ENCODE assay signal across 8 cellular contexts in the genomic region with DNA sequence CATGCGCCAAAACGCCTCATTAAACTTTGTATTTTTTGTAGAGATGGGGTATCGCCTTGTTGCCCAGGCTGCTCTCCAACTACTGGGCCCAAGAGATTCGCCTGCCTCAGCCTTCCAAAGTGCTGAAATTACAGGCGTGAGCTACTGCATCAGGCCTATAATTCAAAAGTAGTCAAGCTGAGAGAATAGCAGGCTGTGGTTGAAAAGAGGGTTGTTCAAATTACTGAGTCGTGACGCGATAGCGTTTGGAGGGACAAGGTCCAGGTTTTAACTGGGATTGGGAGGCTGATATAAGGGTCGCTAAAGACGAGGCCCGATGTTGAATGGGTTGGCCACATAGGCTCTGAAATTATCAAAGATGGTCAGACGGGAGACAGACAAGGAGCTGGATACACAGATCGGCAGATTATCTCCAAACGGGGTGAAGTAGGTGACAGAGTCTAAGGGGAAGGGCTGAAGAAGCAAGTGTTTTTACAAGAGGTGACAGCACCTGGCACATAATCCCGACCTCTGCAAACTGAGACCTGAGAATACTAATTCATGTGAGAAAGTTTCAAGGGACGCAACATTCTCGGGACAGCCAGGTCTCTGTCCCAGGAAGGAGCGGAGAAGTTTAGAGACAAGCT. TPM values are rescaled to one million over a fixed set of nuclear protein-coding genes. Genes with fewer than 3 reads are reported as not detected.
DNase-seq lines count a peak whose midpoint lies in the region; ATAC-seq and TF ChIP-seq lines count a peak whose summit lies in the region.

No MANE protein-coding gene starts in this region.

- peak overlapping the region; percentile 77 for H3K4me2 ChIP-seq in SU-DHL-6 (ENCODE audit: low read depth, low read length, poor library complexity, severe bottlenecking)
- peak overlapping the region; percentile 100 for H3K4me2 ChIP-seq in fibroblast of lung (ENCODE audit: extremely low read depth, insufficient read depth, low read length)

- H3K36me3 ChIP-seq in SU-DHL-6 (ENCODE audit: low read length) (no peaks in the 10 kb centered on the region), fibroblast of lung (ENCODE audit: control insufficient read depth, insufficient read depth, low read length) (no peaks in the 10 kb centered on the region), prostate gland (no peaks in the 10 kb centered on the region)

- DNase-seq in DMS79 treated with DMSO at 0.1 percent for 48 hours (lab: John Stamatoyannopoulos, UW): peak; percentile 42
- DNase-seq in HCEC 1CT: peak; percentile 30
- DNase-seq in fibroblast of lung (ENCODE audit: low read depth in 2 of 2): peak in 1 of 2 donors; percentile 60
- no peak for DNase-seq in prostate gland (ENCODE audit: low spot score)
- no peak for DNase-seq in dedifferentiated amniotic fluid mesenchymal stem cell (ENCODE audit: extremely low spot score)
- DNase-seq in iPS-NIHi7 (ENCODE audit: extremely low spot score): no peak

- H3K4me1 ChIP-seq in fibroblast of lung (ENCODE audit: control insufficient read depth, extremely low read depth, insufficient read depth, low read length): peaks cover 10% of the 10 kb centered on the region
- no peaks in the 10 kb centered on the region for H3K4me1 ChIP-seq in prostate gland (replicated peaks)

- H2AFZ ChIP-seq in SU-DHL-6 (ENCODE audit: low read depth, low read length, severe bottlenecking): peak overlapping the region; percentile 86
- peak overlapping the region; percentile 99 for H2AFZ ChIP-seq in fibroblast of lung (ENCODE audit: low read length)

- no peak for ATAC-seq in GM18873 (IDR thresholded peaks at IDR 0.05; ENCODE audit: low FRiP score, unreplicated experiment)

- no peaks in the 10 kb centered on the region for H3K79me2 ChIP-seq in SU-DHL-6 (ENCODE audit: insufficient read depth, low read length)
- H3K79me2 ChIP-seq in fibroblast of lung (ENCODE audit: control insufficient read depth, insufficient read depth, low read length): no peaks in the 10 kb centered on the region

- H3K9ac ChIP-seq in SU-DHL-6 (ENCODE audit: low read length) (peak overlapping the region; percentile 80), fibroblast of lung (ENCODE audit: insufficient read depth, low read length) (peak overlapping the region; percentile 72)

- H4K20me1 ChIP-seq in SU-DHL-6 (ENCODE audit: low read depth, low read length): peaks cover 6% of the 10 kb centered on the region; the same call in 1 of the 2 replicates
- H4K20me1 ChIP-seq in fibroblast of lung (ENCODE audit: control insufficient read depth, extremely low read depth, insufficient read depth, low read length): peaks cover 4% of the 10 kb centered on the region

- H3K4me3 ChIP-seq in SU-DHL-6 (ENCODE audit: insufficient read depth, low read length, poor library complexity, severe bottlenecking): peak overlapping the region; percentile 68
- H3K4me3 ChIP-seq in fibroblast of lung (replicated peaks in 1 of 4; ENCODE audit: control extremely low read depth in 1 of 4, insufficient read depth in 1 of 4, low read depth in 3 of 4, low read length in 4 of 4): peak overlapping the region; percentile 68 to 99 (median 94)
- H3K4me3 ChIP-seq in prostate gland: peak overlapping the region; percentile 84 to 94

- peaks cover 34% of the 10 kb centered on the region for H3F3A ChIP-seq in SU-DHL-6 (ENCODE audit: insufficient read depth)

- intact Hi-C loops in prostate gland (cut with DNase I): loop anchor here (5.0 kb wide), 2 partner anchors 57 to 78 kb away; partner anchors contain the start of gene UBL7

- WGBS in prostate gland: 3% methylated on average over 19 of the region's 19 CpGs

- no peaks in the 10 kb centered on the region for H3K9me2 ChIP-seq in SU-DHL-6 (replicated peaks; ENCODE audit: insufficient read depth, low read length)

- H3K9me3 ChIP-seq in SU-DHL-6 (ENCODE audit: insufficient read depth, low read length) (no peaks in the 10 kb centered on the region), fibroblast of lung (ENCODE audit: control insufficient read depth, insufficient read depth, low read depth, low read length) (no peaks in the 10 kb centered on the region), prostate gland (no peaks in the 10 kb centered on the region)

- TF ChIP-seq POLR2A in prostate gland (IDR thresholded peaks at IDR 0.05): no peak

- H3K27me3 ChIP-seq in SU-DHL-6 (ENCODE audit: low read length): no peaks in the 10 kb centered on the region
- no peaks in the 10 kb centered on the region for H3K27me3 ChIP-seq in fibroblast of lung (ENCODE audit: control insufficient read depth, insufficient read depth, low read length)
- H3K27me3 ChIP-seq in prostate gland (replicated peaks; ENCODE audit: insufficient read depth): no peaks in the 10 kb centered on the region

- H3K27ac ChIP-seq in SU-DHL-6 (ENCODE audit: low read depth, low read length): peak overlapping the region; percentile 44
- H3K27ac ChIP-seq in fibroblast of lung (ENCODE audit: insufficient read depth, low read length): peak overlapping the region; percentile 91
- H3K27ac ChIP-seq in prostate gland: peak overlapping the region; percentile 65 to 70

- TF ChIP-seq CTCF in SU-DHL-6 (IDR thresholded peaks at IDR 0.05; ENCODE audit: insufficient read depth, low read length, poor library complexity, severe bottlenecking) (no peak), fibroblast of lung (conservative IDR thresholded peaks at IDR 0.05 in 1 of 2, IDR thresholded peaks at IDR 0.05 in 1 of 2; ENCODE audit: low read depth in 1 of 2, low read length in 2 of 2) (no peak), prostate gland (IDR thresholded peaks at IDR 0.05) (no peak)

RNA-seq across cellular contexts. Expression of gene ARID3B, which starts 0.8 kb away (rescaled TPM):
- total RNA-seq in fibroblast of lung: 0.99 and 1.0 TPM in 2 replicates
- polyA plus RNA-seq in fibroblast of lung: 0.72 and 1.0 TPM in 2 replicates
- polyA plus RNA-seq in fibroblast of lung (2012): 0.84 and 0.97 TPM in 2 replicates
- 1.1 and 3.3 TPM in 2 replicates for polyA minus RNA-seq in fibroblast of lung (ENCODE audit: low replicate concordance)
- 10 to 100 TPM in 1 of 2 donors, 1 to 10 TPM in 1; 5.1 to 36.7 TPM for total RNA-seq in prostate gland

Comparison
In these comparisons a context has a peak if more than half of its experiments do, and no peak if none do; other contexts are left out.
1. DNase-seq: peak in DMS79 treated with DMSO at 0.1 percent for 48 hours (single experiment) and HCEC 1CT (single experiment); none in prostate gland (single experiment), dedifferentiated amniotic fluid mesenchymal stem cell (single experiment) and iPS-NIHi7 (single experiment).
2. Peak in every context shown above with its lines, with median percentiles within 50 percentile points of each other: H3K27ac ChIP-seq and H3K4me3 ChIP-seq.